ENCODE assay signal across 11 cellular contexts in genomic region chr22:29623553-29624169, GRCh38. TPM values are rescaled to one million over a fixed set of nuclear protein-coding genes. Genes with fewer than 3 reads are reported as not detected.
DNase-seq lines count a peak whose midpoint lies in the region; ATAC-seq, FAIRE-seq and TF ChIP-seq lines count a peak whose summit lies in the region.
"Had no signal": no experiment of that assay in that cellular context is flagged by ENCODE, and none has a peak within 500 bp of the region (broad histone marks: within the 10 kb centered on the region; RNA-seq: fewer than 3 reads in every experiment).

No MANE protein-coding gene starts in this region.

- H3K9me3 ChIP-seq in A549, result no peaks in the 10 kb centered on the region
- H3K9me3 ChIP-seq in right lobe of liver, result no peaks in the 10 kb centered on the region
- H3K9me3 ChIP-seq: heart left ventricle, tibial artery had no signal

- no peaks in the 10 kb centered on the region for H3K36me3 ChIP-seq in right lobe of liver
- H3K36me3 ChIP-seq: heart left ventricle, tibial artery had no signal

- H3K9me3 Mint-ChIP-seq in activated CD8-positive, alpha-beta T cell treated with anti-CD3 and anti-CD28 coated beads for 36 hours, result no peaks in the 10 kb centered on the region

- no peak for TF ChIP-seq EP300 in A549 (IDR thresholded peaks at IDR 0.05)

- no peak for TF ChIP-seq RAD21 in A549 (conservative IDR thresholded peaks at IDR 0.05 in 1 of 2, IDR thresholded peaks at IDR 0.05 in 1 of 2)

- no peak for TF ChIP-seq POLR2A in A549 (IDR thresholded peaks at IDR 0.05; ENCODE audit: low read length)
- TF ChIP-seq POLR2A in right lobe of liver (IDR thresholded peaks at IDR 0.05), result no peak

- CTCF ChIA-PET in A549 (lab: Yijun Ruan, JAX), result interaction anchor here (0.9 to 1.6 kb wide), 7 partner anchors 11 to 465 kb away, joined by 3 to 6 read pairs (median 3); partner anchors contain the start of gene THOC5
- CTCF ChIA-PET in activated CD8-positive, alpha-beta T cell treated with anti-CD3 and anti-CD28 coated beads for 36 hours (lab: Charles Lee), result interaction anchor here (0.6 to 2.0 kb wide), 12 partner anchors 9 to 465 kb away, joined by 3 to 9 read pairs (median 4); partner anchors contain the start of gene NF2

- no peaks in the 10 kb centered on the region for H3K36me3 Mint-ChIP-seq in activated CD8-positive, alpha-beta T cell treated with anti-CD3 and anti-CD28 coated beads for 36 hours (ENCODE audit: low read depth)

- intact Hi-C loops in activated CD8-positive, alpha-beta T cell treated with anti-CD3 and anti-CD28 coated beads for 36 hours (cut with micrococcal nuclease), result loop anchor here (10.0 kb wide), 1 partner anchor 461 kb away; the partner anchor contains the start of gene HORMAD2
- intact Hi-C loops in right lobe of liver (cut with DNase I), result no loop called here

- no peak for DNase-seq in A549 (ENCODE audit: low read depth in 1 of 2, low spot score in 1 of 2)
- DNase-seq in ELR (ENCODE audit: low read depth), result peak; percentile 34
- no peak for DNase-seq in activated CD8-positive, alpha-beta T cell treated with anti-CD3 and anti-CD28 coated beads for 36 hours
- DNase-seq in right lobe of liver, result no peak
- DNase-seq in NCI-H82 treated with DMSO at 0.1 percent for 48 hours (lab: John Stamatoyannopoulos, UW; ENCODE audit: unreplicated experiment), result no peak
- DNase-seq in stimulated activated CD8-positive, alpha-beta memory T cell treated with anti-CD3 and anti-CD28 coated beads, Interleukin-4, amount 100 ng/mL, for 48 hours, result no peak
- DNase-seq in DMS153 (lab: John Stamatoyannopoulos, UW), result no peak
- DNase-seq in NCI-H2227 (lab: John Stamatoyannopoulos, UW; ENCODE audit: unreplicated experiment), result no peak
- DNase-seq: heart left ventricle, NCI-H2029, tibial artery had no signal

- H3K27me3 ChIP-seq in right lobe of liver, result no peaks in the 10 kb centered on the region
- H3K27me3 ChIP-seq: heart left ventricle, tibial artery had no signal

- no peak for ATAC-seq in A549
- ATAC-seq in activated CD8-positive, alpha-beta T cell treated with anti-CD3 and anti-CD28 coated beads for 36 hours, result peak; percentile 45
- peak in 3 of 4 donors; percentile 6 to 16 (median 8) for ATAC-seq in right lobe of liver

- H3K4me2 ChIP-seq in A549, result peak overlapping the region; percentile 91

- peak overlapping the region; percentile 13 for H3K4me3 Mint-ChIP-seq in activated CD8-positive, alpha-beta T cell treated with anti-CD3 and anti-CD28 coated beads for 36 hours

- H3K27me3 Mint-ChIP-seq in activated CD8-positive, alpha-beta T cell treated with anti-CD3 and anti-CD28 coated beads for 36 hours, result no peaks in the 10 kb centered on the region

- no peak for TF ChIP-seq CTCF in A549 (IDR thresholded peaks at IDR 0.05)
- TF ChIP-seq CTCF in activated CD8-positive, alpha-beta T cell treated with anti-CD3 and anti-CD28 coated beads for 36 hours (IDR thresholded peaks at IDR 0.05), result no peak
- no peak for TF ChIP-seq CTCF in right lobe of liver (IDR thresholded peaks at IDR 0.05)

- WGBS in A549 (ENCODE audit: missing lambda C conversion rate), result 83% methylated on average over 6 of the region's 6 CpGs
- WGBS in right lobe of liver (ENCODE audit: insufficient coverage, low coverage, low lambda C conversion rate, missing lambda C conversion rate), result 64% methylated on average over 6 of the region's 6 CpGs

- H3K4me1 ChIP-seq in A549 (peaks cover 87% of the 10 kb centered on the region), right lobe of liver (peaks cover 0 to 4% (median 2%) of the 10 kb centered on the region in 4 donors)

- H3K27ac Mint-ChIP-seq in activated CD8-positive, alpha-beta T cell treated with anti-CD3 and anti-CD28 coated beads for 36 hours, result peak overlapping the region; percentile 70

- POLR2A ChIA-PET in A549 (lab: Yijun Ruan, JAX), result interaction anchor here (1.4 kb wide), 1 partner anchor 19 kb away, joined by 3 read pairs; no protein-coding TSS in a partner anchor
- POLR2A ChIA-PET in activated CD8-positive, alpha-beta T cell treated with anti-CD3 and anti-CD28 coated beads for 36 hours (lab: Charles Lee), result interaction anchor here (0.8 to 2.0 kb wide), 2 partner anchors 19 to 23 kb away, joined by 3 to 8 read pairs; partner anchors contain the start of gene NF2

- FAIRE-seq in A549 (lab: Jason Lieb, UNC), result no peak

- peaks cover 62% of the 10 kb centered on the region for H3K4me1 Mint-ChIP-seq in activated CD8-positive, alpha-beta T cell treated with anti-CD3 and anti-CD28 coated beads for 36 hours (ENCODE audit: low read depth)

- no peak overlapping the region for H3K4me3 ChIP-seq in A549
- no peak overlapping the region for H3K4me3 ChIP-seq in right lobe of liver
- H3K4me3 ChIP-seq: heart left ventricle, tibial artery had no signal

- peak overlapping the region; percentile 93 to 94 for H3K27ac ChIP-seq in A549
- no peak overlapping the region for H3K27ac ChIP-seq in right lobe of liver
- H3K27ac ChIP-seq: tibial artery had no signal

TF ChIP-seq in A549, 52 proteins besides CTCF, POLR2A, EP300 and RAD21 (continues in another document):
- TF ChIP-seq EHF (CRISPR knock-in tag; IDR thresholded peaks at IDR 0.05) (no peak), E2F6 (IDR thresholded peaks at IDR 0.05; ENCODE audit: borderline replicate concordance, low read depth) (no peak), HMGXB4 (CRISPR knock-in tag; IDR thresholded peaks at IDR 0.05; ENCODE audit: borderline replicate concordance) (no peak), HOXB5 (CRISPR knock-in tag; IDR thresholded peaks at IDR 0.05) (no peak), NFE2L2 (conservative IDR thresholded peaks at IDR 0.05; ENCODE audit: low read length) (no peak), RFX5 (IDR thresholded peaks at IDR 0.05) (no peak), JUN (IDR thresholded peaks at IDR 0.05) (no peak), NPAS2 (CRISPR knock-in tag; IDR thresholded peaks at IDR 0.05; ENCODE audit: borderline replicate concordance) (no peak), HEYL (CRISPR knock-in tag; IDR thresholded peaks at IDR 0.05) (no peak), MAFK (IDR thresholded peaks at IDR 0.05; ENCODE audit: partially characterized antibody) (no peak), FOSL2 (IDR thresholded peaks at IDR 0.05) (no peak), FOSL2 (CRISPR knock-in tag; IDR thresholded peaks at IDR 0.05) (no peak), POLR2AphosphoS2 (conservative IDR thresholded peaks at IDR 0.05; ENCODE audit: low read length) (no peak), BCL3 (IDR thresholded peaks at IDR 0.05) (no peak), CHD2 (IDR thresholded peaks at IDR 0.05; ENCODE audit: low read length, partially characterized antibody) (no peak)

RNA-seq across cellular contexts. Expression of gene NF2, which starts 20.2 kb away (rescaled TPM):
- polyA plus RNA-seq in A549 (2011; rRNA removed), result 16.5 and 23.7 TPM in 2 replicates
- 13.8 and 17.9 TPM in 2 replicates for polyA plus RNA-seq in A549 (2012; cell fraction: cytosol; rRNA removed)
- polyA plus RNA-seq in A549 (2012; cell fraction: nucleus; rRNA removed), result 18.8 and 19.0 TPM in 2 replicates
- 14.4 to 17.1 TPM (median 15.9 TPM) in 3 replicates for polyA plus RNA-seq in A549 (2017; fragmentation: RNase III; extraction: RNeasy Plus Mini Kit Qiagen cat#74134 plus additional on column Dnase treatment)
- polyA minus RNA-seq in A549 (2011; rRNA and poly(A)+ RNA removed), result 26.2 and 33.8 TPM in 2 replicates
- 10 to 100 TPM; 34.4 to 35.3 TPM for total RNA-seq in activated CD8-positive, alpha-beta T cell treated with anti-CD3 and anti-CD28 coated beads for 36 hours
- 10 to 100 TPM in 5 of 6 experiments, 1 to 10 TPM in 1; 9.6 to 24.8 (median 14.0) TPM for total RNA-seq in right lobe of liver

RNA-seq across cellular contexts. Expression of gene NIPSNAP1, which starts 42.7 kb away (rescaled TPM):
- 68.6 and 77.2 TPM in 2 replicates for polyA plus RNA-seq in A549 (2011; rRNA removed)
- polyA plus RNA-seq in A549 (2012; cell fraction: cytosol; rRNA removed), result 60.6 and 70.7 TPM in 2 replicates
- 41.3 and 43.8 TPM in 2 replicates for polyA plus RNA-seq in A549 (2012; cell fraction: nucleus; rRNA removed)
- polyA plus RNA-seq in A549 (2017; fragmentation: RNase III; extraction: RNeasy Plus Mini Kit Qiagen cat#74134 plus additional on column Dnase treatment), result 80.5 to 86.1 TPM (median 85.5 TPM) in 3 replicates
- polyA minus RNA-seq in A549 (2011; rRNA and poly(A)+ RNA removed), result 37.2 and 58.9 TPM in 2 replicates
- total RNA-seq in activated CD8-positive, alpha-beta T cell treated with anti-CD3 and anti-CD28 coated beads for 36 hours, result 10 to 100 TPM; 58.3 to 61.9 TPM
- 100 to 1,000 TPM in 5 of 6 experiments, 10 to 100 TPM in 1; 94.5 to 149 (median 141) TPM for total RNA-seq in right lobe of liver

Comparison
In these comparisons a context has a peak if more than half of its experiments do, and no peak if none do; other contexts are left out.
1. ATAC-seq: peak in activated CD8-positive, alpha-beta T cell treated with anti-CD3 and anti-CD28 coated beads for 36 hours (single experiment) and right lobe of liver (3 of 4); none in A549 (0 of 2).
2. H3K27ac ChIP-seq: peak in A549 (2 of 2); none in right lobe of liver (0 of 3).